In genomic region chr10:117374506-117375359, GRCh38 we compare ENCODE assay signal across 8 cellular contexts. TPM values are rescaled to one million over a fixed set of nuclear protein-coding genes. Genes with fewer than 3 reads are reported as not detected.
DNase-seq lines count a peak whose midpoint lies in the region; ATAC-seq and TF ChIP-seq lines count a peak whose summit lies in the region.

No MANE protein-coding gene starts in this region.

- ATAC-seq in HG02588 (IDR thresholded peaks at IDR 0.05; ENCODE audit: unreplicated experiment) (peak; percentile 34), foreskin keratinocyte (peak; percentile 45)

- H3K9me3 Mint-ChIP-seq in nephron = no peaks in the 10 kb centered on the region

- peaks cover 10% of the 10 kb centered on the region for H3K4me1 ChIP-seq in foreskin keratinocyte

- H3K27ac Mint-ChIP-seq in nephron = peak overlapping the region in 2 of 3 experiments; percentile 87 to 90

- peaks cover 12% of the 10 kb centered on the region for H3K27me3 ChIP-seq in foreskin keratinocyte

- H3K27ac ChIP-seq in foreskin keratinocyte = peak overlapping the region; percentile 75

- peak overlapping the region; percentile 85 for H3K4me3 ChIP-seq in NB4 (ENCODE audit: low read depth, low read length)

- peaks cover 3% of the 10 kb centered on the region for H3K36me3 Mint-ChIP-seq in nephron (ENCODE audit: low read depth)

- H3K27me3 Mint-ChIP-seq in nephron (ENCODE audit: low read depth) = peaks cover 18% of the 10 kb centered on the region

- H3K4me1 Mint-ChIP-seq in nephron = peaks cover 28% of the 10 kb centered on the region

- no peak for TF ChIP-seq POLR2A in NB4 (IDR thresholded peaks at IDR 0.05; ENCODE audit: extremely low read depth, insufficient read length)

- DNase-seq in SKM-1 treated with dmso at 0.1 percent for 144 hours (lab: John Stamatoyannopoulos, UW; ENCODE audit: unreplicated experiment) (peak; percentile 52), SKM-1 (lab: John Stamatoyannopoulos, UW; ENCODE audit: unreplicated experiment) (no peak), NB4 (ENCODE audit: low read depth) (peak; percentile 77), activated gamma-delta T cell treated with Interleukin-2 at 50 U/mL for 16 hours (peak; percentile 16), foreskin keratinocyte (peak in 1 of 2 donors; percentile 18), ureter (ENCODE audit: low spot score) (peak; percentile 51)

- peak overlapping the region; percentile 93 to 98 (median 94) for H3K4me3 Mint-ChIP-seq in nephron

- TF ChIP-seq CTCF in NB4 (IDR thresholded peaks at IDR 0.05; ENCODE audit: low read depth, low read length) = no peak
- TF ChIP-seq CTCF in foreskin keratinocyte (conservative IDR thresholded peaks at IDR 0.05) = no peak
- TF ChIP-seq CTCF in nephron (IDR thresholded peaks at IDR 0.05; ENCODE audit: unreplicated experiment in 3 of 3) = no peak

RNA-seq across cellular contexts. Expression of gene PDZD8, which starts 0.5 kb away (rescaled TPM):
- total RNA-seq in foreskin keratinocyte = 29.1 and 31.4 TPM in 2 replicates
- 3.0 and 4.3 TPM in 2 replicates for polyA plus RNA-seq in foreskin keratinocyte
- total RNA-seq in ureter = 40.8 TPM
